17 cellular contexts compared by ENCODE assay signal in genomic region chr14:98189077-98189476, GRCh38.
DNase-seq lines count a peak whose midpoint lies in the region; ATAC-seq lines count a peak whose summit lies in the region.
"Had no signal": no experiment of that assay in that cellular context is flagged by ENCODE, and none has a peak within 500 bp of the region (broad histone marks: within the 10 kb centered on the region; RNA-seq: fewer than 3 reads in every experiment).

No MANE protein-coding gene starts in this region.

- no peaks in the 10 kb centered on the region for H3K27me3 Mint-ChIP-seq in activated T-helper 1 cell treated with anti-CD3 and anti-CD28 coated beads, Interleukin-12 subunit alpha, Interleukin-12 subunit beta, Interleukin-2, Interleukin-4 antibody, amounts not matched to agents 30 ng/mL and 10 ng/mL and 1 ng/mL, durations not matched to agents 14 hours and 24 hours and 36 hours (ENCODE audit: insufficient read depth)

- H3K4me3 Mint-ChIP-seq in activated T-helper 1 cell treated with anti-CD3 and anti-CD28 coated beads, Interleukin-12 subunit alpha, Interleukin-12 subunit beta, Interleukin-2, Interleukin-4 antibody, amounts not matched to agents 30 ng/mL and 10 ng/mL and 1 ng/mL, durations not matched to agents 14 hours and 24 hours and 36 hours = peak overlapping the region; percentile 75

- peak overlapping the region; percentile 97 for H3K27ac Mint-ChIP-seq in activated T-helper 1 cell treated with anti-CD3 and anti-CD28 coated beads, Interleukin-12 subunit alpha, Interleukin-12 subunit beta, Interleukin-2, Interleukin-4 antibody, amounts not matched to agents 30 ng/mL and 10 ng/mL and 1 ng/mL, durations not matched to agents 14 hours and 24 hours and 36 hours

- no peak overlapping the region for H3K9ac ChIP-seq in mucosa of rectum (ENCODE audit: low read depth in 1 of 2, low read length in 2 of 2)
- H3K9ac ChIP-seq: SK-N-SH had no signal

- H3K4me1 Mint-ChIP-seq in activated T-helper 1 cell treated with anti-CD3 and anti-CD28 coated beads, Interleukin-12 subunit alpha, Interleukin-12 subunit beta, Interleukin-2, Interleukin-4 antibody, amounts not matched to agents 30 ng/mL and 10 ng/mL and 1 ng/mL, durations not matched to agents 14 hours and 24 hours and 36 hours (ENCODE audit: low read depth) = peaks cover 100% of the 10 kb centered on the region
- H3K4me1 Mint-ChIP-seq: CD14-positive monocyte had no signal

- H3K9me3 Mint-ChIP-seq in activated T-helper 1 cell treated with anti-CD3 and anti-CD28 coated beads, Interleukin-12 subunit alpha, Interleukin-12 subunit beta, Interleukin-2, Interleukin-4 antibody, amounts not matched to agents 30 ng/mL and 10 ng/mL and 1 ng/mL, durations not matched to agents 14 hours and 24 hours and 36 hours = peaks cover 6% of the 10 kb centered on the region

- no peaks in the 10 kb centered on the region for H3K9me3 ChIP-seq in mucosa of rectum (ENCODE audit: control insufficient read depth in 2 of 2, low read length in 2 of 2)
- H3K9me3 ChIP-seq: HAP-1, SK-N-SH had no signal

- H3K36me3 ChIP-seq in mucosa of rectum (ENCODE audit: control insufficient read depth in 2 of 2, insufficient read depth in 2 of 2, low read length in 2 of 2) = no peaks in the 10 kb centered on the region
- H3K36me3 ChIP-seq: HAP-1 had no signal

- H3K4me3 ChIP-seq in Jurkat, Clone E6-1 (ENCODE audit: low read length) = peak overlapping the region; percentile 43
- no peak overlapping the region for H3K4me3 ChIP-seq in mucosa of rectum (ENCODE audit: low read length in 2 of 2)
- H3K4me3 ChIP-seq: HAP-1 had no signal

- no peak for ATAC-seq in GM21529 (IDR thresholded peaks at IDR 0.05; ENCODE audit: unreplicated experiment)
- ATAC-seq in HG02763 (IDR thresholded peaks at IDR 0.05; ENCODE audit: unreplicated experiment) = no peak
- no peak for ATAC-seq in GM21360 (IDR thresholded peaks at IDR 0.05; ENCODE audit: unreplicated experiment)
- ATAC-seq: left ventricle myocardium superior, sciatic nerve had no signal

- H3K36me3 Mint-ChIP-seq in activated T-helper 1 cell treated with anti-CD3 and anti-CD28 coated beads, Interleukin-12 subunit alpha, Interleukin-12 subunit beta, Interleukin-2, Interleukin-4 antibody, amounts not matched to agents 30 ng/mL and 10 ng/mL and 1 ng/mL, durations not matched to agents 14 hours and 24 hours and 36 hours (ENCODE audit: low read depth) = peaks cover 13% of the 10 kb centered on the region
- H3K36me3 Mint-ChIP-seq: CD14-positive monocyte had no signal

- intact Hi-C loops in activated T-helper 1 cell treated with anti-CD3 and anti-CD28 coated beads, Interleukin-12 subunit alpha, Interleukin-12 subunit beta, Interleukin-2, Interleukin-4 antibody, amounts not matched to agents 30 ng/mL and 10 ng/mL and 1 ng/mL, durations not matched to agents 14 hours and 24 hours and 36 hours (cut with micrococcal nuclease) = loop anchor here (1.0 to 5.0 kb wide), 5 partner anchors 9 to 1054 kb away; no protein-coding TSS in a partner anchor

- DNase-seq in DMS153 (lab: John Stamatoyannopoulos, UW) (peak; percentile 94), DMS153 treated with DMSO at 0.1 percent for 48 hours (lab: John Stamatoyannopoulos, UW; ENCODE audit: unreplicated experiment) (no peak)
- DNase-seq in Jurkat, Clone E6-1 (ENCODE audit: low read depth, low spot score) = peak; percentile 78
- DNase-seq in activated T-helper 1 cell treated with anti-CD3 and anti-CD28 coated beads, Interleukin-12 subunit alpha, Interleukin-12 subunit beta, Interleukin-2, Interleukin-4 antibody, amounts not matched to agents 30 ng/mL and 10 ng/mL and 1 ng/mL, durations not matched to agents 14 hours and 24 hours and 36 hours (ENCODE audit: low spot score) = peak; percentile 38
- DNase-seq: GF-D8, left ventricle myocardium superior, NCI-H1930, SK-N-SH had no signal

- no peaks in the 10 kb centered on the region for H3K4me1 ChIP-seq in mucosa of rectum (ENCODE audit: control insufficient read depth in 2 of 2, insufficient read depth in 2 of 2, low read length in 2 of 2)
- H3K4me1 ChIP-seq: HAP-1 had no signal

- no peaks in the 10 kb centered on the region for H3K27me3 ChIP-seq in mucosa of rectum (ENCODE audit: control insufficient read depth in 2 of 2, insufficient read depth in 2 of 2, low read length in 2 of 2)

- H3K27ac ChIP-seq in mucosa of rectum (ENCODE audit: low read depth in 2 of 2, low read length in 2 of 2) = peak overlapping the region; percentile 9 to 67
- H3K27ac ChIP-seq: 22Rv1, VCaP had no signal
